In genomic region chr11:134275534-134276395, GRCh38 we compare ENCODE assay signal across 8 cellular contexts. TPM values are rescaled to one million over a fixed set of nuclear protein-coding genes. Genes with fewer than 3 reads are reported as not detected.
DNase-seq lines count a peak whose midpoint lies in the region; ATAC-seq and TF ChIP-seq lines count a peak whose summit lies in the region.

Gene GLB1L3 (plus strand): TSS chr11:134276379. CDS start chr11:134276741, 362 bp downstream.

- in situ Hi-C loops in GM13976 (cut with MboI; ENCODE audit: low sequenced_read_pairs, unreplicated experiment) = no loop called here

- H3K4me3 ChIP-seq in iPS-18a (ENCODE audit: low read length) (peak within 1 kb of the TSS; percentile 86), spleen (peak within 1 kb of the TSS; percentile 8 to 76 (median 49))

- ATAC-seq in HG02981 (IDR thresholded peaks at IDR 0.05; ENCODE audit: unreplicated experiment) = peak; percentile 75

- TF ChIP-seq CTCF in GM13976 (IDR thresholded peaks at IDR 0.05; ENCODE audit: borderline replicate concordance, control extremely low read depth, extremely low read depth, insufficient read depth, missing control alignments) = peak; percentile 39
- peak in 6 of 11 experiments; percentile 28 to 59 (median 48) for TF ChIP-seq CTCF in spleen (IDR thresholded peaks at IDR 0.05 in 8 of 11, conservative IDR thresholded peaks at IDR 0.05 in 3 of 11)

- H3K36me3 ChIP-seq in iPS-18a (ENCODE audit: control insufficient read depth, low read depth, low read length) (no peaks in the 10 kb centered on the region), spleen (no peaks in the 10 kb centered on the region)

- H3K9me3 ChIP-seq in iPS-18a (ENCODE audit: control insufficient read depth, low read depth, low read length) (no peaks in the 10 kb centered on the region), spleen (peaks cover 0 to 10% (median 2%) of the 10 kb centered on the region in 8 donors)

- H3K27ac ChIP-seq in iPS-18a (ENCODE audit: low read length) (peak within 1 kb of the TSS; percentile 41), spleen (peak within 1 kb of the TSS in 4 of 8 donors; percentile 5 to 68 (median 48))

- H3K27me3 ChIP-seq in iPS-18a (ENCODE audit: control insufficient read depth, insufficient read depth, low read length) (peaks cover 39% of the 10 kb centered on the region), spleen (replicated peaks in 1 of 7) (peaks cover 4 to 93% (median 73%) of the 10 kb centered on the region in 7 donors)

- TF ChIP-seq POLR2A in spleen (IDR thresholded peaks at IDR 0.05) = no peak

- intact Hi-C loops in spleen (cut with DNase I; ENCODE audit: low total_unique reads) = no loop called here

- H3K9ac ChIP-seq in iPS-18a (ENCODE audit: low read length) = peak within 1 kb of the TSS; percentile 82

- 2 to 3% (median 2%) methylated on average over 30 to 68 of the region's 68 CpGs for WGBS in spleen, 5 donors

- peaks cover 25% of the 10 kb centered on the region for H3K4me1 ChIP-seq in iPS-18a (ENCODE audit: control insufficient read depth, low read depth, low read length)
- peaks cover 17 to 38% (median 26%) of the 10 kb centered on the region in 6 donors for H3K4me1 ChIP-seq in spleen

- DNase-seq in GM13976 (ENCODE audit: low spot score) (peak; percentile 83), T-helper 1 cell (peak; percentile 51 to 88 (median 70)), anterior cingulate cortex (lab: John Stamatoyannopoulos, UW) (peak in 44 of 58 donors; percentile 13 to 83 (median 50)), spleen (peak; percentile 81), NCI-H446 (lab: John Stamatoyannopoulos, UW) (no peak), OCI-M1 (lab: John Stamatoyannopoulos, UW) (no peak)

RNA-seq across cellular contexts. Expression of gene GLB1L3, which starts in this region (rescaled TPM):
- total RNA-seq in spleen = under 1 TPM in 4 of 7 donors, not detected in 3; 0.14 to 0.25 (median 0.22) TPM
- polyA plus RNA-seq in spleen = under 1 TPM in 2 of 3 donors, not detected in 1; 0.13 to 0.21 TPM

Comparison
In these comparisons a context has a peak if more than half of its experiments do, and no peak if none do; other contexts are left out.
1. Peak in DNase-seq and H3K4me3 ChIP-seq in spleen; RNA of the gene not detected or under 1 TPM.
2. DNase-seq: peak in GM13976 (single experiment), T-helper 1 cell (5 of 5) and anterior cingulate cortex (44 of 58); none in NCI-H446 (0 of 2) and OCI-M1 (single experiment).